ENCODE assay signal across 8 cellular contexts in genomic region chr10:73965890-73966768, GRCh38.
DNase-seq lines count a peak whose midpoint lies in the region; ATAC-seq and TF ChIP-seq lines count a peak whose summit lies in the region.

No MANE protein-coding gene starts in this region.

- peaks cover 14% of the 10 kb centered on the region for H3K4me1 ChIP-seq in HEK293 (ENCODE audit: control insufficient read depth, insufficient read depth, low read length)

- peak overlapping the region; percentile 90 for H3K27ac ChIP-seq in HEK293 (ENCODE audit: extremely low read depth, low read depth, low read length)

- H3K4me3 ChIP-seq in HEK293 (ENCODE audit: low read depth, low read length): peak overlapping the region; percentile 2
- H3K4me3 ChIP-seq in foreskin fibroblast (ENCODE audit: low read depth in 1 of 2, low read length in 2 of 2): no peak overlapping the region

- no peaks in the 10 kb centered on the region for H3K36me3 ChIP-seq in HEK293 (ENCODE audit: control insufficient read depth in 2 of 2, insufficient read depth in 1 of 2, low read length in 2 of 2)

- TF ChIP-seq CTCF in HEK293 (tag by site-specific recombination; IDR thresholded peaks at IDR 0.05) (no peak), foreskin fibroblast (IDR thresholded peaks at IDR 0.05; ENCODE audit: low read depth, low read length) (no peak)

- H3K9me3 ChIP-seq in HEK293 (ENCODE audit: control insufficient read depth, insufficient read depth, low read depth, low read length): no peaks in the 10 kb centered on the region

- DNase-seq in SW480 (ENCODE audit: low spot score): peak; percentile 97
- DNase-seq in foreskin fibroblast: peak; percentile 98
- peak; percentile 96 for DNase-seq in non-pigmented ciliary epithelial cell (ENCODE audit: low read depth)
- no peak for DNase-seq in activated naive CD4-positive, alpha-beta T cell treated with Interleukin-2 at 50 U/mL for 16 hours
- DNase-seq in NCI-H1930 (lab: John Stamatoyannopoulos, UW): no peak
- DNase-seq in NCI-H2196 treated with DMSO at 0.1 percent for 48 hours (lab: John Stamatoyannopoulos, UW; ENCODE audit: unreplicated experiment): no peak

- POLR2A ChIA-PET in HEK293 (lab: Yijun Ruan, JAX): interaction anchor here (0.6 to 1.7 kb wide), 7 partner anchors 8 to 85 kb away, joined by 3 to 12 read pairs (median 3); partner anchors contain the start of gene VCL

- ATAC-seq in HG03432 (IDR thresholded peaks at IDR 0.05; ENCODE audit: unreplicated experiment): no peak

- CTCF ChIA-PET in HEK293 (lab: Yijun Ruan, JAX): interaction anchor here (0.6 to 3.3 kb wide), 8 partner anchors 9 to 87 kb away, joined by 3 to 16 read pairs (median 3); no protein-coding TSS in a partner anchor

TF ChIP-seq in HEK293, 187 proteins besides CTCF, POLR2A, EP300 and RAD21 (continues in another document):
- TF ChIP-seq ZNF830 (tag by site-specific recombination; IDR thresholded peaks at IDR 0.05; ENCODE audit: low read depth) (no peak), ZBTB8A (tag by site-specific recombination; IDR thresholded peaks at IDR 0.05) (peak; percentile 96), SALL2 (tag by site-specific recombination; IDR thresholded peaks at IDR 0.05; ENCODE audit: borderline replicate concordance) (no peak), ZBTB48 (tag by site-specific recombination; IDR thresholded peaks at IDR 0.05) (peak; percentile 79), ZNF398 (tag by site-specific recombination; IDR thresholded peaks at IDR 0.05) (0 out of 2 replicates have a peak, but pooled peaks have one; percentile 43), PRDM10 (tag by site-specific recombination; IDR thresholded peaks at IDR 0.05) (peak; percentile 70; the same call in 1 of the 2 replicates), MEIS1 (CRISPR knock-in tag; IDR thresholded peaks at IDR 0.05; ENCODE audit: borderline replicate concordance) (no peak), SP7 (tag by site-specific recombination; IDR thresholded peaks at IDR 0.05) (peak; percentile 94), ZNF10 (tag by site-specific recombination; IDR thresholded peaks at IDR 0.05) (peak; percentile 85), ZNF623 (tag by site-specific recombination; IDR thresholded peaks at IDR 0.05) (peak; percentile 28), GLIS2 (tag by site-specific recombination; IDR thresholded peaks at IDR 0.05) (peak; percentile 71), ZNF777 (tag by site-specific recombination; IDR thresholded peaks at IDR 0.05; ENCODE audit: borderline replicate concordance) (no peak), PRDM1 (tag by site-specific recombination; IDR thresholded peaks at IDR 0.05) (peak; percentile 95), SP2 (tag by site-specific recombination; IDR thresholded peaks at IDR 0.05) (peak; percentile 50), TSHZ1 (tag by site-specific recombination; IDR thresholded peaks at IDR 0.05; ENCODE audit: borderline replicate concordance) (peak; percentile 95), ZNF23 (tag by site-specific recombination; IDR thresholded peaks at IDR 0.05; ENCODE audit: borderline replicate concordance) (no peak), ZSCAN5A (tag by site-specific recombination; IDR thresholded peaks at IDR 0.05) (no peak), ZNF843 (tag by site-specific recombination; IDR thresholded peaks at IDR 0.05) (peak; percentile 92), KLF8 (tag by site-specific recombination; IDR thresholded peaks at IDR 0.05) (peak; percentile 57), ZNF26 (tag by site-specific recombination; IDR thresholded peaks at IDR 0.05) (no peak), ZNF112 (tag by site-specific recombination; IDR thresholded peaks at IDR 0.05) (no peak), ZNF596 (tag by site-specific recombination; IDR thresholded peaks at IDR 0.05) (no peak)

Comparison
In these comparisons a context has a peak if more than half of its experiments do, and no peak if none do; other contexts are left out.
1. DNase-seq: peak in SW480 (single experiment), foreskin fibroblast (2 of 2) and non-pigmented ciliary epithelial cell (single experiment); none in activated naive CD4-positive, alpha-beta T cell treated with Interleukin-2 at 50 U/mL for 16 hours (single experiment), NCI-H1930 (0 of 2) and NCI-H2196 treated with DMSO at 0.1 percent for 48 hours (single experiment).